In genomic region chr3:9403463-9403862, GRCh38 we compare ENCODE assay signal across 2 cellular contexts.
TF ChIP-seq lines count a peak whose summit lies in the region.

No MANE protein-coding gene starts in this region.

TF ChIP-seq in GM23338, 12 proteins besides CTCF, POLR2A, EP300 and RAD21:
- TF ChIP-seq ZNF331 (CRISPR knock-in tag; IDR thresholded peaks at IDR 0.05; ENCODE audit: low read depth) = no peak
- TF ChIP-seq POLR2AphosphoS5 (IDR thresholded peaks at IDR 0.05; ENCODE audit: low read depth) = no peak
- TF ChIP-seq ETS1 (IDR thresholded peaks at IDR 0.05) = no peak
- no peak for TF ChIP-seq STAT1 (IDR thresholded peaks at IDR 0.05; ENCODE audit: unreplicated experiment)

TF ChIP-seq in endothelial cell of umbilical vein, 7 proteins besides CTCF, POLR2A, EP300 and RAD21:
- TF ChIP-seq EZH2 (IDR thresholded peaks at IDR 0.05; ENCODE audit: borderline replicate concordance, low read depth, low read length, severe bottlenecking) (no peak), GATA2 (IDR thresholded peaks at IDR 0.05; ENCODE audit: insufficient read depth, insufficient read length, low read depth, low read length) (no peak), JUN (IDR thresholded peaks at IDR 0.05; ENCODE audit: borderline replicate concordance, insufficient read depth, insufficient read length, low read depth) (no peak), POLR2AphosphoS5 (IDR thresholded peaks at IDR 0.05; ENCODE audit: insufficient read depth, low read depth, low read length) (no peak), FOS (IDR thresholded peaks at IDR 0.05; ENCODE audit: borderline replicate concordance, insufficient read depth, low read length) (no peak), MYC (IDR thresholded peaks at IDR 0.05; ENCODE audit: low read depth, low read length) (no peak)
- TF ChIP-seq, protein P1, sequence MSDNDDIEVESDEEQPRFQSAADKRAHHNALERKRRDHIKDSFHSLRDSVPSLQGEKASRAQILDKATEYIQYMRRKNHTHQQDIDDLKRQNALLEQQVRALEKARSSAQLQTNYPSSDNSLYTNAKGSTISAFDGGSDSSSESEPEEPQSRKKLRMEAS (IDR thresholded peaks at IDR 0.05; ENCODE audit: insufficient read depth, insufficient read length) = no peak
